22 cellular contexts compared by ENCODE assay signal in the genomic region with DNA sequence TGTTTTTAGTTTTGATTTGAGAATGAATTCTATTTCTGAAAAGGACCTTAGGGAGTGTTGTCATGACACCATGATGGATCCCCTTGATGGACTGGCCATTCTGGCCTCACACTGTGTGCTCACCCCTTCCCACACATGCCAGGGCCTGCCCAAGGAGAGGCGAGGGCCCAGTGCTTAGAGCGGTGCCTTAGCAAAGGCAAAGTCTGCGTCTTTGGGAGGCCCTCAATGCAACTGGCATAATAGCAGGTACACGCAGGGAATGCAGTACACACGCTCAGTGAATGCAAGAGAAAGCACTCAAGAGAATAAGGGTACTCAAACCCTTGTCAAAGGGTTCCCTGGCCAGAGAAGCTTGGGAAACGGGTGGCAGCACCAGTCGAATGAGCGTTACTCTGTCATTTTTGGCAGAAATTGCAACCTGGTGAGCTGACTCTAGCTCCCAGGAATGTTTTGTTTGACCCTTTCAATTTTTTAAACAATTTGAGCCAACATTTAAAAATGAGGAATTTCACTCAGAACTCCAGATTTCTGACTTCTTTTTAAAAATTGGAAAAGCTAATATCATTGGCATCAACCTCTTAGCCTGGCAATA. TPM values are rescaled to one million over a fixed set of nuclear protein-coding genes. Genes with fewer than 3 reads are reported as not detected.
DNase-seq lines count a peak whose midpoint lies in the region; ATAC-seq and TF ChIP-seq lines count a peak whose summit lies in the region.
"Had no signal": no experiment of that assay in that cellular context is flagged by ENCODE, and none has a peak within 500 bp of the region (broad histone marks: within the 10 kb centered on the region; RNA-seq: fewer than 3 reads in every experiment).

No MANE protein-coding gene starts in this region.

- ATAC-seq in HG03565 (IDR thresholded peaks at IDR 0.05; ENCODE audit: unreplicated experiment), result no peak

- H3K27ac ChIP-seq in GM23248 (no peak overlapping the region), tibial artery (peak overlapping the region; percentile 23 to 43)
- H3K27ac ChIP-seq: BLaER1 treated with 17β-estradiol and CSF1 and Interleukin-3, amounts not matched to agents 10 nM and 100 nM; SJCRH30 had no signal

- no peaks in the 10 kb centered on the region for H3K79me2 ChIP-seq in GM23248 (ENCODE audit: insufficient read depth)

- H2AFZ ChIP-seq in GM23248, result no peak overlapping the region

- 0 out of 2 replicates have a peak, but pooled peaks cover 4% of the 10 kb centered on the region for H3K4me1 ChIP-seq in GM23248 (ENCODE audit: insufficient read depth)
- H3K4me1 ChIP-seq in tibial artery, result peaks cover 8 to 86% (median 54%) of the 10 kb centered on the region in 4 donors
- H3K4me1 ChIP-seq: BLaER1 treated with 17β-estradiol and CSF1 and Interleukin-3, amounts not matched to agents 10 nM and 100 nM; SJCRH30 had no signal

- no peaks in the 10 kb centered on the region for H4K20me1 ChIP-seq in GM23248 (ENCODE audit: insufficient read depth)
- H4K20me1 ChIP-seq: BLaER1 treated with 17β-estradiol and CSF1 and Interleukin-3, amounts not matched to agents 10 nM and 100 nM had no signal

- WGBS in GM23248 (ENCODE audit: low coverage in 1 of 2, low lambda C conversion rate in 2 of 2, missing lambda C conversion rate in 2 of 2), 2 experiments, result 34 to 35% methylated on average over 8 of the region's 8 CpGs

- H3K4me3 ChIP-seq in GM23248 (no peak overlapping the region), tibial artery (no peak overlapping the region)
- H3K4me3 ChIP-seq: BLaER1 treated with 17β-estradiol and CSF1 and Interleukin-3, amounts not matched to agents 10 nM and 100 nM; SJCRH30 had no signal

- DNase-seq in GM23248 (peak; percentile 45), astrocyte of the hippocampus (ENCODE audit: low read depth, low spot score) (peak; percentile 48), tibial artery (no peak), UCSD-AML1 (lab: John Stamatoyannopoulos, UW; ENCODE audit: unreplicated experiment) (no peak)
- DNase-seq in activated T-cell treated with anti-CD3 and anti-CD28 coated beads, Interleukin-2, amount 50 U/mL, for 24 hours, result no peak
- DNase-seq: CD4-positive, alpha-beta memory T cell; DMS153; GDM1; H9; MV-4-11; NCI-H1105 treated with DMSO at 0.1 percent for 48 hours; NCI-H1694; NCI-H2081; NCI-H2171; NCI-H345; NCI-H524 treated with DMSO at 0.1 percent for 48 hours; OCI-M1; SJCRH30 had no signal

- H3K27me3 ChIP-seq in GM23248 (replicated peaks; ENCODE audit: insufficient read depth), result 0 out of 2 replicates have a peak, but pooled peaks cover 9% of the 10 kb centered on the region
- no peaks in the 10 kb centered on the region for H3K27me3 ChIP-seq in tibial artery
- H3K27me3 ChIP-seq: BLaER1 treated with 17β-estradiol and CSF1 and Interleukin-3, amounts not matched to agents 10 nM and 100 nM; SJCRH30 had no signal

- H3K9me3 ChIP-seq in GM23248 (ENCODE audit: low read depth), result no peaks in the 10 kb centered on the region
- H3K9me3 ChIP-seq in tibial artery, result no peaks in the 10 kb centered on the region
- H3K9me3 ChIP-seq: BLaER1 treated with 17β-estradiol and CSF1 and Interleukin-3, amounts not matched to agents 10 nM and 100 nM; SJCRH30 had no signal

- no peaks in the 10 kb centered on the region for H3F3A ChIP-seq in GM23248 (ENCODE audit: insufficient read depth)

- no peaks in the 10 kb centered on the region for H3K9me2 ChIP-seq in GM23248 (ENCODE audit: insufficient read depth)

- H3K9me3 Mint-ChIP-seq in nephron, result no peaks in the 10 kb centered on the region
- no peaks in the 10 kb centered on the region for H3K9me3 Mint-ChIP-seq in activated T-cell treated with anti-CD3 and anti-CD28 coated beads, Interleukin-2, amount 50 U/mL, for 24 hours
- H3K9me3 Mint-ChIP-seq: CD4-positive, alpha-beta memory T cell; H9; IgD-negative memory B cell had no signal

- H3K27ac Mint-ChIP-seq in nephron, result peak overlapping the region in 2 of 3 experiments; percentile 92 to 98
- H3K27ac Mint-ChIP-seq in activated T-cell treated with anti-CD3 and anti-CD28 coated beads, Interleukin-2, amount 50 U/mL, for 24 hours, result no peak overlapping the region
- H3K27ac Mint-ChIP-seq: H9 had no signal

- peaks cover 65% of the 10 kb centered on the region for H3K4me1 Mint-ChIP-seq in nephron
- peaks cover 21% of the 10 kb centered on the region for H3K4me1 Mint-ChIP-seq in activated T-cell treated with anti-CD3 and anti-CD28 coated beads, Interleukin-2, amount 50 U/mL, for 24 hours (ENCODE audit: low read depth)

- peaks cover 16% of the 10 kb centered on the region for H3K36me3 Mint-ChIP-seq in nephron (ENCODE audit: low read depth)
- no peaks in the 10 kb centered on the region for H3K36me3 Mint-ChIP-seq in activated T-cell treated with anti-CD3 and anti-CD28 coated beads, Interleukin-2, amount 50 U/mL, for 24 hours (ENCODE audit: low read depth)

- intact Hi-C loops in tibial artery (cut with DNase I; ENCODE audit: low total_unique reads), result no loop called here

- no peaks in the 10 kb centered on the region for H3K36me3 ChIP-seq in GM23248 (ENCODE audit: low read depth)
- H3K36me3 ChIP-seq in tibial artery, result peaks cover 0 to 7% (median 0%) of the 10 kb centered on the region in 3 donors
- H3K36me3 ChIP-seq: BLaER1 treated with 17β-estradiol and CSF1 and Interleukin-3, amounts not matched to agents 10 nM and 100 nM; SJCRH30 had no signal

- H3K4me3 Mint-ChIP-seq in nephron, result no peak overlapping the region
- no peak overlapping the region for H3K4me3 Mint-ChIP-seq in activated T-cell treated with anti-CD3 and anti-CD28 coated beads, Interleukin-2, amount 50 U/mL, for 24 hours
- H3K4me3 Mint-ChIP-seq: CD4-positive, alpha-beta memory T cell; H9; IgD-negative memory B cell had no signal

- peaks cover 5% of the 10 kb centered on the region for H3K27me3 Mint-ChIP-seq in nephron (ENCODE audit: low read depth)
- no peaks in the 10 kb centered on the region for H3K27me3 Mint-ChIP-seq in activated T-cell treated with anti-CD3 and anti-CD28 coated beads, Interleukin-2, amount 50 U/mL, for 24 hours
- H3K27me3 Mint-ChIP-seq: CD4-positive, alpha-beta memory T cell; IgD-negative memory B cell had no signal

- no peak overlapping the region for H3K4me2 ChIP-seq in GM23248 (ENCODE audit: unreplicated experiment)
- H3K4me2 ChIP-seq: BLaER1 treated with 17β-estradiol and CSF1 and Interleukin-3, amounts not matched to agents 10 nM and 100 nM had no signal

- in situ Hi-C loops in GM23248 (cut with MboI), result no loop called here

- no peak overlapping the region for H3K9ac ChIP-seq in GM23248
- H3K9ac ChIP-seq: BLaER1 treated with 17β-estradiol and CSF1 and Interleukin-3, amounts not matched to agents 10 nM and 100 nM had no signal

- TF ChIP-seq CTCF in nephron (IDR thresholded peaks at IDR 0.05; ENCODE audit: unreplicated experiment in 3 of 3), result no peak
- TF ChIP-seq CTCF in tibial artery (IDR thresholded peaks at IDR 0.05), result no peak

RNA-seq across cellular contexts. Expression of gene NKD1, which starts 32.1 kb away (rescaled TPM):
- not detected in 2 replicates for total RNA-seq in GM23248 (2014; rRNA removed; shearing (Covaris generic))
- polyA plus RNA-seq in GM23248 (2016; fragmentation: Nextera tagmentation; extraction: Ambion mirVana), result not detected in 2 replicates
- polyA plus RNA-seq: IgD-negative memory B cell had no signal

Comparison
In these comparisons a context has a peak if more than half of its experiments do, and no peak if none do; other contexts are left out.
1. DNase-seq: peak in GM23248 (single experiment) and astrocyte of the hippocampus (single experiment); none in tibial artery (0 of 2), UCSD-AML1 (single experiment) and activated T-cell treated with anti-CD3 and anti-CD28 coated beads, Interleukin-2, amount 50 U/mL, for 24 hours (single experiment).